ENCODE assay signal across 1 cellular context in the genomic region with DNA sequence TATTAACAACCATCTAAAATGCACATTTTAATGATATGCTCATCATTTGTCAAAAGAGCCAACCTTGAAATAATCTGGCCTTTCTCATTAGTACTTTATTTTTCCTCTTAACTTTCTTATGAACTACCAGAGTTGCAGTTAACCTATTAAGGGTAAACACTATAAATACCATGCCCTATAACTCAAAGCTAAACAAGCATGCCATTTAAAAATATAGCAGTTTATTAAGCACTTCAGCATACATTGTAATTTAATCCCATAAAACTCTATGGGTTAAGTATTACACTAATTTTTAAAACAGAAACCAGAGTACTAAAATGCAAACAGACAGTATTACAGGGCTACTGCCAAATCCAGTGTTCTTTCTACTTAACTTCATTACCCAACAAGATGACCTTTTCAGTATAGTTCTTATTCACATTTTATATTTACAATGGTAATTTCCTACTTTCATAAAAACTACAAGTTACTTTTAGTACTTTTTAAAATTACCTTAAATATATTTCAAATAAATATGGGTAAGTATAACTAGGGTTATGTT.
TF ChIP-seq lines count a peak whose summit lies in the region.

No MANE protein-coding gene starts in this region.

TF ChIP-seq in HepG2, 621 proteins besides CTCF, POLR2A, EP300 and RAD21 (continued from another document):
- TF ChIP-seq ZNF543 (CRISPR knock-in tag; IDR thresholded peaks at IDR 0.05), result no peak
- no peak for TF ChIP-seq ISX (CRISPR knock-in tag; conservative IDR thresholded peaks at IDR 0.05)
- TF ChIP-seq THAP11 (CRISPR knock-in tag; IDR thresholded peaks at IDR 0.05), result no peak
- no peak for TF ChIP-seq ZNF335 (CRISPR knock-in tag; IDR thresholded peaks at IDR 0.05)
- TF ChIP-seq ZNF746 (CRISPR knock-in tag; IDR thresholded peaks at IDR 0.05), result no peak
- no peak for TF ChIP-seq ZNF280D (CRISPR knock-in tag; IDR thresholded peaks at IDR 0.05)
- no peak for TF ChIP-seq ZKSCAN5 (CRISPR knock-in tag; IDR thresholded peaks at IDR 0.05)
- no peak for TF ChIP-seq MYC (CRISPR knock-in tag; IDR thresholded peaks at IDR 0.05; ENCODE audit: borderline replicate concordance)
- no peak for TF ChIP-seq CBX1 (IDR thresholded peaks at IDR 0.05; ENCODE audit: low read depth)
- TF ChIP-seq FOXC1 (CRISPR knock-in tag; IDR thresholded peaks at IDR 0.05; ENCODE audit: borderline replicate concordance), result no peak
- no peak for TF ChIP-seq ZSCAN22 (CRISPR knock-in tag; IDR thresholded peaks at IDR 0.05)
- TF ChIP-seq NFYC (CRISPR knock-in tag; IDR thresholded peaks at IDR 0.05), result no peak
- no peak for TF ChIP-seq HMGA1 (CRISPR knock-in tag; conservative IDR thresholded peaks at IDR 0.05)
- TF ChIP-seq, protein P1, sequence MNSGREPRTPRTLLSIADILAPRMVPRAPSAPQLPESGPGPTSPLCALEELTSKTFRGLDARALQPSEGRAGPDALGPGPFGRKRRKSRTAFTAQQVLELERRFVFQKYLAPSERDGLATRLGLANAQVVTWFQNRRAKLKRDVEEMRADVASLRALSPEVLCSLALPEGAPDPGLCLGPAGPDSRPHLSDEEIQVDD (CRISPR knock-in tag; IDR thresholded peaks at IDR 0.05; ENCODE audit: borderline replicate concordance), result no peak
